Comparison of ENCODE assay signal across 26 cellular contexts in genomic region chr5:144394036-144394435, GRCh38.
"Had no signal": no experiment of that assay in that cellular context is flagged by ENCODE, and none has a peak within 500 bp of the region (broad histone marks: within the 10 kb centered on the region; RNA-seq: fewer than 3 reads in every experiment).

No MANE protein-coding gene starts in this region.

- H3K4me1 Mint-ChIP-seq: endodermal cell; memory B cell; naive B cell; neural progenitor cell; stimulated activated effector memory CD8-positive, alpha-beta T cell treated with anti-CD3 and anti-CD28 coated beads, Interleukin-12 subunit alpha, Interleukin-12 subunit beta, amount 100 ng/mL, for 72 hours had no signal

- H3K36me3 Mint-ChIP-seq: memory B cell; naive B cell; natural killer cell treated with Interleukin-12 subunit alpha and Interleukin-12 subunit beta and Interleukin-15 and Interleukin-18, amount 100 ng/mL, for 72 hours; neural progenitor cell; stimulated activated effector memory CD8-positive, alpha-beta T cell treated with anti-CD3 and anti-CD28 coated beads, Interleukin-12 subunit alpha, Interleukin-12 subunit beta, amount 100 ng/mL, for 72 hours had no signal

- H3K79me2 ChIP-seq: parathyroid adenoma had no signal

- H3K36me3 ChIP-seq: colonic mucosa, gastrocnemius medialis, lower lobe of right lung, neural progenitor cell, stomach, thyroid gland had no signal

- H3K9me3 ChIP-seq: colonic mucosa, gastrocnemius medialis, lower lobe of right lung, stomach, thyroid gland had no signal

- DNase-seq: colonic mucosa; effector CD8-positive, alpha-beta T cell; endodermal cell; foreskin fibroblast; gastrocnemius medialis; head of caudate nucleus; left ventricle myocardium superior; lower lobe of right lung; naive B cell; stimulated activated CD4-positive, alpha-beta T cell treated with anti-CD3 and anti-CD28 coated beads, Interleukin-2, amount 100 ng/mL, for 24 hours; stimulated activated CD4-positive, alpha-beta T cell treated with anti-CD3 and anti-CD28 coated beads, Interleukin-4, amount 100 ng/mL, for 24 hours; stimulated activated naive CD4-positive, alpha-beta T cell treated with Interleukin-2 at 50 U/mL for 16 hours; stomach; thyroid gland; trophoblast cell had no signal

- H3K4me3 Mint-ChIP-seq: dendritic cell treated with granulocyte-macrophage colony-stimulating factor and Interleukin-4, amounts not matched to agents 40 ng/mL and 50 ng/mL, for 4 days; endodermal cell; memory B cell; naive B cell; natural killer cell treated with Interleukin-12 subunit alpha and Interleukin-12 subunit beta and Interleukin-15 and Interleukin-18, amount 100 ng/mL, for 72 hours; neural progenitor cell; stimulated activated effector memory CD8-positive, alpha-beta T cell treated with anti-CD3 and anti-CD28 coated beads, Interleukin-12 subunit alpha, Interleukin-12 subunit beta, amount 100 ng/mL, for 72 hours had no signal

- H3K4me1 ChIP-seq: colonic mucosa, gastrocnemius medialis, lower lobe of right lung, neural progenitor cell, parathyroid adenoma, stomach, thyroid gland had no signal

- H3K9me3 Mint-ChIP-seq: dendritic cell treated with granulocyte-macrophage colony-stimulating factor and Interleukin-4, amounts not matched to agents 40 ng/mL and 50 ng/mL, for 4 days; endodermal cell; natural killer cell treated with Interleukin-12 subunit alpha and Interleukin-12 subunit beta and Interleukin-15 and Interleukin-18, amount 100 ng/mL, for 72 hours; neural progenitor cell had no signal

- H3K4me3 ChIP-seq: colonic mucosa, gastrocnemius medialis, lower lobe of right lung, neural progenitor cell, smooth muscle cell, stomach, thyroid gland had no signal

- ATAC-seq: esophagus mucosa; gastrocnemius medialis; left ventricle myocardium superior; lower lobe of right lung; natural killer cell treated with Interleukin-12 subunit alpha and Interleukin-12 subunit beta and Interleukin-15 and Interleukin-18, amount 100 ng/mL, for 72 hours; sciatic nerve; stimulated activated effector memory CD8-positive, alpha-beta T cell treated with anti-CD3 and anti-CD28 coated beads, Interleukin-12 subunit alpha, Interleukin-12 subunit beta, amount 100 ng/mL, for 72 hours had no signal

- H3K4me2 ChIP-seq: neural progenitor cell, smooth muscle cell had no signal

- H3K27me3 Mint-ChIP-seq: dendritic cell treated with granulocyte-macrophage colony-stimulating factor and Interleukin-4, amounts not matched to agents 40 ng/mL and 50 ng/mL, for 4 days; natural killer cell treated with Interleukin-12 subunit alpha and Interleukin-12 subunit beta and Interleukin-15 and Interleukin-18, amount 100 ng/mL, for 72 hours; progenitor cell of endocrine pancreas had no signal

- H3K27ac Mint-ChIP-seq: dendritic cell treated with granulocyte-macrophage colony-stimulating factor and Interleukin-4, amounts not matched to agents 40 ng/mL and 50 ng/mL, for 4 days; endodermal cell; memory B cell; naive B cell; natural killer cell treated with Interleukin-12 subunit alpha and Interleukin-12 subunit beta and Interleukin-15 and Interleukin-18, amount 100 ng/mL, for 72 hours; neural progenitor cell; progenitor cell of endocrine pancreas; stimulated activated effector memory CD8-positive, alpha-beta T cell treated with anti-CD3 and anti-CD28 coated beads, Interleukin-12 subunit alpha, Interleukin-12 subunit beta, amount 100 ng/mL, for 72 hours had no signal

- H3K27ac ChIP-seq: colonic mucosa, epithelial cell of prostate, gastrocnemius medialis, lower lobe of right lung, neural progenitor cell, parathyroid adenoma, stomach, thyroid gland had no signal

- H3K27me3 ChIP-seq: colonic mucosa, gastrocnemius medialis, neural progenitor cell, stomach, thyroid gland had no signal

- H2AFZ ChIP-seq: neural progenitor cell, parathyroid adenoma had no signal

- H3K9ac ChIP-seq: neural progenitor cell, parathyroid adenoma had no signal
